9 cellular contexts compared by ENCODE assay signal in the genomic region with DNA sequence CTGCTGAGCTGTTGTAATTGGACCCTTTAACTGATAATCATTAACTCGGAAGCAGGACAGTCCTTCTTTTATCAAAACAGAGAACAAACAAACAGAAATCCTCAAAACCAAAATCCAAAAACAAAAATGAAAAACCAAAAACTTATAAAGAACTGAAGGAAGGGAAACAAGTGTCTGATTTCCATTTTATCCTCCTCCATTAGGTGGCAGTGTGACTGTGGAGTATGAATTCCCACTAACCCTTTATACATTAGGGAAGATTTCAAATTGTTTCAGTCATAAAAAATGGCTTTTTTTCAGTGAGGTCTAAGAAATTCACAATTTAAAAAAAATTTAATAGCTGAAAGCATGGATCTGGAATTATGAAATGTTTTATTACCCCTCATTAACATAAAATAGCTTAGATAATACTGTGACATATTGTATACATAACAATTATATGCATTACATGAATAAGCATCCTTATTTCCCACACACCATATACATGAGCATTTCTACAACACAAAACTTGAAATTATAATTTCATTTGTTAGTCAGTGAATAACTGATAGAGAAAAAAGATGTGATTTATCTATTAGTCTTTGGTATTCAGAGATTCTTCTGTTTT.
A peak's percentile ranks its signal among the peaks of the same experiment; 100 is the strongest.
DNase-seq lines count a peak whose midpoint lies in the region; ATAC-seq and TF ChIP-seq lines count a peak whose summit lies in the region.
"Had no signal": no experiment of that assay in that cellular context is flagged by ENCODE, and none has a peak within 500 bp of the region (broad histone marks: within the 10 kb centered on the region; RNA-seq: fewer than 3 reads in every experiment).

No MANE protein-coding gene starts in this region.

- intact Hi-C loops in natural killer cell (cut with micrococcal nuclease) = no loop called here

- H3K27ac ChIP-seq in OCI-LY3 (ENCODE audit: low read length) (no peak overlapping the region), suprapubic skin (no peak overlapping the region)
- H3K27ac ChIP-seq: BLaER1 treated with 17β-estradiol and CSF1 and Interleukin-3, amounts not matched to agents 10 nM and 100 nM had no signal

- TF ChIP-seq CTCF in OCI-LY3 (IDR thresholded peaks at IDR 0.05; ENCODE audit: low read depth, low read length) = peak; percentile 90
- peak; percentile 17 for TF ChIP-seq CTCF in fibroblast of villous mesenchyme (IDR thresholded peaks at IDR 0.05; ENCODE audit: insufficient read depth, low read depth, low read length)
- TF ChIP-seq CTCF in natural killer cell (IDR thresholded peaks at IDR 0.05) = no peak
- no peak for TF ChIP-seq CTCF in suprapubic skin (IDR thresholded peaks at IDR 0.05)

- peak overlapping the region; percentile 78 for H2AFZ ChIP-seq in OCI-LY3 (ENCODE audit: low read depth, low read length)

- no peaks in the 10 kb centered on the region for H3K4me1 ChIP-seq in OCI-LY3 (ENCODE audit: low read length)
- H3K4me1 ChIP-seq in suprapubic skin = no peaks in the 10 kb centered on the region
- H3K4me1 ChIP-seq: BLaER1 treated with 17β-estradiol and CSF1 and Interleukin-3, amounts not matched to agents 10 nM and 100 nM had no signal

- H4K20me1 ChIP-seq in OCI-LY3 (ENCODE audit: insufficient read depth, low read length) = no peaks in the 10 kb centered on the region
- H4K20me1 ChIP-seq: BLaER1 treated with 17β-estradiol and CSF1 and Interleukin-3, amounts not matched to agents 10 nM and 100 nM had no signal

- no peaks in the 10 kb centered on the region for H3K27me3 Mint-ChIP-seq in natural killer cell (ENCODE audit: low read depth in 2 of 2)

- H3K9ac ChIP-seq in OCI-LY3 (ENCODE audit: low read length) = no peak overlapping the region
- H3K9ac ChIP-seq: BLaER1 treated with 17β-estradiol and CSF1 and Interleukin-3, amounts not matched to agents 10 nM and 100 nM had no signal

- peaks cover 7 to 13% of the 10 kb centered on the region in 2 donors for H3K9me3 Mint-ChIP-seq in natural killer cell

- H3K9me3 ChIP-seq in OCI-LY3 (ENCODE audit: insufficient read depth, low read length) (no peaks in the 10 kb centered on the region), suprapubic skin (no peaks in the 10 kb centered on the region)
- H3K9me3 ChIP-seq: BLaER1 treated with 17β-estradiol and CSF1 and Interleukin-3, amounts not matched to agents 10 nM and 100 nM had no signal

- H3K4me2 ChIP-seq in OCI-LY3 (ENCODE audit: low read length) = no peak overlapping the region
- H3K4me2 ChIP-seq: BLaER1 treated with 17β-estradiol and CSF1 and Interleukin-3, amounts not matched to agents 10 nM and 100 nM had no signal

- H3K36me3 Mint-ChIP-seq in natural killer cell = no peaks in the 10 kb centered on the region

- no peak for TF ChIP-seq POLR2A in suprapubic skin (IDR thresholded peaks at IDR 0.05)

- H3K36me3 ChIP-seq in OCI-LY3 (replicated peaks; ENCODE audit: low read depth, low read length) = no peaks in the 10 kb centered on the region
- no peaks in the 10 kb centered on the region for H3K36me3 ChIP-seq in suprapubic skin
- H3K36me3 ChIP-seq: BLaER1 treated with 17β-estradiol and CSF1 and Interleukin-3, amounts not matched to agents 10 nM and 100 nM had no signal

- peak; percentile 21 for DNase-seq in NCI-H2171 treated with DMSO at 0.1 percent for 48 hours (lab: John Stamatoyannopoulos, UW)
- DNase-seq in NCI-H2171 (lab: John Stamatoyannopoulos, UW) = no peak
- DNase-seq in fibroblast of villous mesenchyme (ENCODE audit: low read depth) = peak; percentile 2
- DNase-seq in natural killer cell = no peak
- no peak for DNase-seq in suprapubic skin (ENCODE audit: low spot score in 2 of 2)

- WGBS in suprapubic skin = 45% methylated on average over 1 of the region's 1 CpG

- no peaks in the 10 kb centered on the region for H3K4me1 Mint-ChIP-seq in natural killer cell

- TF ChIP-seq EP300 in suprapubic skin (IDR thresholded peaks at IDR 0.05) = no peak

- H3K27me3 ChIP-seq in OCI-LY3 (ENCODE audit: low read depth, low read length) = no peaks in the 10 kb centered on the region
- H3K27me3 ChIP-seq in suprapubic skin = no peaks in the 10 kb centered on the region
- H3K27me3 ChIP-seq: BLaER1 treated with 17β-estradiol and CSF1 and Interleukin-3, amounts not matched to agents 10 nM and 100 nM had no signal

- H3K4me3 ChIP-seq in OCI-LY3 (ENCODE audit: low read length) (no peak overlapping the region), fibroblast of villous mesenchyme (ENCODE audit: low read depth, low read length) (no peak overlapping the region), suprapubic skin (no peak overlapping the region)
- H3K4me3 ChIP-seq: BLaER1 treated with 17β-estradiol and CSF1 and Interleukin-3, amounts not matched to agents 10 nM and 100 nM had no signal

- H3K27ac Mint-ChIP-seq in natural killer cell = no peak overlapping the region

- ATAC-seq in HG02943 (IDR thresholded peaks at IDR 0.05; ENCODE audit: low read depth, unreplicated experiment) (peak; percentile 77), HG03039 (IDR thresholded peaks at IDR 0.05; ENCODE audit: unreplicated experiment) (no peak), natural killer cell (no peak)

- no peak overlapping the region for H3K4me3 Mint-ChIP-seq in natural killer cell

- no peaks in the 10 kb centered on the region for H3K79me2 ChIP-seq in OCI-LY3 (ENCODE audit: low read length)

Comparison
In these comparisons a context has a peak if more than half of its experiments do, and no peak if none do; other contexts are left out.
1. DNase-seq: peak in NCI-H2171 treated with DMSO at 0.1 percent for 48 hours (single experiment) and fibroblast of villous mesenchyme (single experiment); none in NCI-H2171 (single experiment), natural killer cell (single experiment) and suprapubic skin (0 of 2).
2. CTCF ChIP-seq: peak in OCI-LY3 (single experiment) and fibroblast of villous mesenchyme (single experiment); none in natural killer cell (single experiment) and suprapubic skin (0 of 2).